ENCODE assay signal across 15 cellular contexts in the genomic region with DNA sequence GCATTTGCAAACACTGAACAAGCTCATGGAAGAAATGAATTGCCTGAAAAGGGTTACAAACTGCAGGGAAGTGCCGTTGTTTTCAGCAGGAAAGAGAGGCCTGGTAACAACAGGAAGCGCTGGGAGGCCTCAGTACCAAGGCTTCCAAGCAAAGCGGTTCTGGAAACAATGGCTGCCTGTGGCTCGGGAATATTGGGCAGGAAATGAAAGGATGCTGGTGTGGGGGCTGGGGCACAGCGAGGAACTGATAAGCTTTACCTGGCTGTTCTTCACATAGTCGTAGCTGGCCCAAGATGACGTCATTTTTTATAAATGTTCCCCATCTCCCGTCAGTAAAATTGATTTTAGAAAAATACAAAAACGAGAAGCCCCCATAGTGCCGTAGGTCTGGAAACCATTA. TPM values are rescaled to one million over a fixed set of nuclear protein-coding genes. Genes with fewer than 3 reads are reported as not detected.
DNase-seq lines count a peak whose midpoint lies in the region; TF ChIP-seq lines count a peak whose summit lies in the region.
"Had no signal": no experiment of that assay in that cellular context is flagged by ENCODE, and none has a peak within 500 bp of the region (broad histone marks: within the 10 kb centered on the region; RNA-seq: fewer than 3 reads in every experiment).

No MANE protein-coding gene starts in this region.

- peaks cover 0 to 83% (median 27%) of the 10 kb centered on the region in 4 donors for H3K4me1 ChIP-seq in tibial nerve

- peak overlapping the region in 3 of 4 donors; percentile 13 to 81 (median 69) for H3K27ac ChIP-seq in tibial nerve
- H3K27ac ChIP-seq: KMS-11, neutrophil had no signal

- no peak for TF ChIP-seq POLR2A in tibial nerve (IDR thresholded peaks at IDR 0.05)

- H3K9me3 ChIP-seq in tibial nerve, result no peaks in the 10 kb centered on the region
- H3K9me3 ChIP-seq: neutrophil had no signal

- DNase-seq in RPMI7951 (ENCODE audit: low read depth), result peak; percentile 30
- DNase-seq in fibroblast of pulmonary artery (ENCODE audit: low read depth), result peak; percentile 54
- DNase-seq in lung microvascular endothelial cell (ENCODE audit: low read depth in 2 of 2), result peak; percentile 84 to 89
- DNase-seq in tibial nerve (ENCODE audit: low spot score in 2 of 2), result no peak
- DNase-seq in NCI-H146 treated with DMSO at 0.1 percent for 48 hours (lab: John Stamatoyannopoulos, UW; ENCODE audit: unreplicated experiment), result no peak
- no peak for DNase-seq in HUDEP-2 (lab: John Stamatoyannopoulos, UW; ENCODE audit: unreplicated experiment in 76 of 76)
- no peak for DNase-seq in activated gamma-delta T cell treated with Interleukin-2 at 50 U/mL for 16 hours
- DNase-seq in DMS114 treated with DMSO at 0.1 percent for 48 hours (lab: John Stamatoyannopoulos, UW; ENCODE audit: unreplicated experiment), result no peak
- DNase-seq: activated CD4-positive, CD25-positive, alpha-beta regulatory T cell; cerebellar nuclear complex; DMS 273 treated with DMSO at 0.1 percent for 48 hours; hippocampal formation; NCI-H2171 had no signal

- peak in 1 of 2 donors; percentile 58 for TF ChIP-seq EP300 in tibial nerve (IDR thresholded peaks at IDR 0.05)

- H3K27me3 ChIP-seq in tibial nerve, result no peaks in the 10 kb centered on the region
- H3K27me3 ChIP-seq: neutrophil had no signal

- no peak overlapping the region for H3K4me3 ChIP-seq in fibroblast of pulmonary artery (replicated peaks; ENCODE audit: low read depth, low read length)
- no peak overlapping the region for H3K4me3 ChIP-seq in tibial nerve

- H3K36me3 ChIP-seq in tibial nerve, result no peaks in the 10 kb centered on the region
- H3K36me3 ChIP-seq: neutrophil had no signal

- 19 to 31% methylated on average over 10 of the region's 10 CpGs for WGBS in tibial nerve, 2 donors

- TF ChIP-seq CTCF in fibroblast of pulmonary artery (IDR thresholded peaks at IDR 0.05; ENCODE audit: low read length, missing control alignments), result no peak
- TF ChIP-seq CTCF in tibial nerve (IDR thresholded peaks at IDR 0.05), result no peak

RNA-seq across cellular contexts. Expression of gene ARHGAP31, which starts 55.9 kb away (rescaled TPM):
- 4.2 and 4.7 TPM in 2 replicates for total RNA-seq in RPMI7951 (2014; rRNA removed; shearing (Covaris generic))
- total RNA-seq in lung microvascular endothelial cell (19.8 and 21.6 TPM in 2 replicates), tibial nerve (10 to 100 TPM; 40.5 to 46.5 (median 44.4) TPM)

Comparison
In these comparisons a context has a peak if more than half of its experiments do, and no peak if none do; other contexts are left out.
1. DNase-seq: peak in RPMI7951 (single experiment), fibroblast of pulmonary artery (single experiment) and lung microvascular endothelial cell (2 of 2); none in tibial nerve (0 of 2), NCI-H146 treated with DMSO at 0.1 percent for 48 hours (single experiment), HUDEP-2 (0 of 76), activated gamma-delta T cell treated with Interleukin-2 at 50 U/mL for 16 hours (single experiment) and DMS114 treated with DMSO at 0.1 percent for 48 hours (single experiment).